Comparison of ENCODE assay signal across 1 cellular context in genomic region chrX:42538405-42538804, GRCh38.
TF ChIP-seq lines count a peak whose summit lies in the region.

No MANE protein-coding gene starts in this region.

TF ChIP-seq in HepG2, 621 proteins besides CTCF, POLR2A, EP300 and RAD21 (continued from another document):
- TF ChIP-seq ARID5B (CRISPR knock-in tag; IDR thresholded peaks at IDR 0.05), result peak; percentile 46; the same call in 1 of the 2 replicates
- TF ChIP-seq TBX3 (IDR thresholded peaks at IDR 0.05; ENCODE audit: borderline replicate concordance), result peak; percentile 60; the same call in 1 of the 2 replicates
- no peak for TF ChIP-seq MLLT10 (CRISPR knock-in tag; IDR thresholded peaks at IDR 0.05)
- TF ChIP-seq FOXK2 (IDR thresholded peaks at IDR 0.05), result no peak
- TF ChIP-seq POLR2G (IDR thresholded peaks at IDR 0.05; ENCODE audit: low read depth, low read length), result no peak
- TF ChIP-seq ZNF431 (CRISPR knock-in tag; IDR thresholded peaks at IDR 0.05; ENCODE audit: borderline replicate concordance, low read depth), result no peak
- TF ChIP-seq CEBPG (CRISPR knock-in tag; IDR thresholded peaks at IDR 0.05), result peak; percentile 84
- TF ChIP-seq SRSF1 (optimal IDR thresholded peaks at IDR 0.05; ENCODE audit: low read depth, low read length), result no peak
- no peak for TF ChIP-seq CENPX (CRISPR knock-in tag; IDR thresholded peaks at IDR 0.05)
- no peak for TF ChIP-seq ZSCAN22 (CRISPR knock-in tag; IDR thresholded peaks at IDR 0.05)
- TF ChIP-seq ZNF562 (CRISPR knock-in tag; IDR thresholded peaks at IDR 0.05; ENCODE audit: borderline replicate concordance), result no peak
- TF ChIP-seq ZHX2 (IDR thresholded peaks at IDR 0.05; ENCODE audit: low read depth), result no peak
- TF ChIP-seq ZHX2 (CRISPR knock-in tag; IDR thresholded peaks at IDR 0.05; ENCODE audit: borderline replicate concordance), result no peak
- TF ChIP-seq ZNF251 (CRISPR knock-in tag; IDR thresholded peaks at IDR 0.05), result no peak
- TF ChIP-seq PBX2 (CRISPR knock-in tag; IDR thresholded peaks at IDR 0.05), result no peak
- no peak for TF ChIP-seq SP1 (IDR thresholded peaks at IDR 0.05)
- TF ChIP-seq SP1 (CRISPR knock-in tag; IDR thresholded peaks at IDR 0.05), result no peak
- TF ChIP-seq ZC3H13 (CRISPR knock-in tag; IDR thresholded peaks at IDR 0.05), result no peak
